Comparison of ENCODE assay signal across 6 cellular contexts in the genomic region with DNA sequence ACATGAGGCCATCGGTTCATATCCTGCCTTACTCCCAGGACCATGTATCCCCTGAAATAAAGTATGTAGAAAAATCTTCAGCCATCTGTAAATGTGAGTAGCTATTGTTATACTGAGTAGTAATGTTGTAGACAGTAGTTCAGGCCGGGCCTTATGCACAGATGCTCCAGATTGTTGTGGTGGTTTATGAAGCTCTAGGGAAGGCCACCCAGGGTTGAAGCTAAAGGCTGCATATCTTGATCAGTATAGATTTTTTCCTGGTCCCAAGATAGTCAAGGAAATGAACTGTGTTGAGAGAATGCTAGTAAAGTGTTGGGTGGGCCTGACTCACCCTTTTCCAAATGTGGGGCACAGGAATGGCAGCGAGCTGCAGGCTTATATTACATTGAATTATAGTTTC.
"Had no signal": no experiment of that assay in that cellular context is flagged by ENCODE, and none has a peak within 500 bp of the region (broad histone marks: within the 10 kb centered on the region; RNA-seq: fewer than 3 reads in every experiment).

No MANE protein-coding gene starts in this region.

- H2AFZ ChIP-seq: GM23248 had no signal

- DNase-seq: GM23248, GOT3, H7, HCEC 1CT, IMR-90 had no signal

- H3K27ac ChIP-seq: GM23248 had no signal

- H3K9ac ChIP-seq: GM23248 had no signal

- H3K4me3 ChIP-seq: GM23248, K562 had no signal
